In genomic region chr10:124306922-124307371, GRCh38 we compare ENCODE assay signal across 13 cellular contexts.
DNase-seq lines count a peak whose midpoint lies in the region; ATAC-seq and TF ChIP-seq lines count a peak whose summit lies in the region.
"Had no signal": no experiment of that assay in that cellular context is flagged by ENCODE, and none has a peak within 500 bp of the region (broad histone marks: within the 10 kb centered on the region; RNA-seq: fewer than 3 reads in every experiment).

No MANE protein-coding gene starts in this region.

- ATAC-seq in left ventricle myocardium superior (peak; percentile 65), natural killer cell (no peak)
- ATAC-seq: activated T-cell treated with anti-CD3 and anti-CD28 coated beads, Interleukin-2, amount 50 U/mL, for 4 hours; naive thymus-derived CD8-positive, alpha-beta T cell; stimulated activated naive CD8-positive, alpha-beta T cell treated with anti-CD3 and anti-CD28 coated beads, Interleukin-15, amount 100 ng/mL, for 72 hours had no signal

- H3K4me3 Mint-ChIP-seq in natural killer cell: no peak overlapping the region
- H3K4me3 Mint-ChIP-seq: activated T-cell treated with anti-CD3 and anti-CD28 coated beads, Interleukin-2, amount 50 U/mL, for 4 hours; naive thymus-derived CD8-positive, alpha-beta T cell; stimulated activated naive CD8-positive, alpha-beta T cell treated with anti-CD3 and anti-CD28 coated beads, Interleukin-15, amount 100 ng/mL, for 72 hours had no signal

- H3K27ac ChIP-seq in HL-60 (replicated peaks): no peak overlapping the region
- H3K27ac ChIP-seq: KMS-11 had no signal

- H3K27me3 ChIP-seq in HL-60 (ENCODE audit: insufficient read depth, poor library complexity, severe bottlenecking): no peaks in the 10 kb centered on the region

- DNase-seq in HL-60 (ENCODE audit: low read depth in 1 of 2, low spot score in 1 of 2): peak; percentile 45 to 66
- DNase-seq in RPMI7951 (ENCODE audit: low read depth): peak; percentile 69
- DNase-seq in left ventricle myocardium superior: no peak
- peak; percentile 98 for DNase-seq in renal cortical epithelial cell (ENCODE audit: low read depth)
- DNase-seq in DMS153 treated with DMSO at 0.1 percent for 48 hours (lab: John Stamatoyannopoulos, UW; ENCODE audit: unreplicated experiment): no peak
- DNase-seq in NCI-H510A (lab: John Stamatoyannopoulos, UW): no peak
- no peak for DNase-seq in natural killer cell
- DNase-seq: activated T-cell treated with anti-CD3 and anti-CD28 coated beads, Interleukin-2, amount 50 U/mL, for 4 hours; Calu3; naive thymus-derived CD8-positive, alpha-beta T cell; NCI-H2171; stimulated activated naive CD8-positive, alpha-beta T cell treated with anti-CD3 and anti-CD28 coated beads, Interleukin-15, amount 100 ng/mL, for 72 hours had no signal

- intact Hi-C loops in left ventricle myocardium superior (cut with micrococcal nuclease) (no loop called here), natural killer cell (cut with micrococcal nuclease) (no loop called here)

- TF ChIP-seq CTCF in HL-60 (IDR thresholded peaks at IDR 0.05; ENCODE audit: insufficient read depth, low read length): no peak
- TF ChIP-seq CTCF in natural killer cell (IDR thresholded peaks at IDR 0.05): no peak

- no peaks in the 10 kb centered on the region for H3K9me3 Mint-ChIP-seq in natural killer cell
- H3K9me3 Mint-ChIP-seq: activated T-cell treated with anti-CD3 and anti-CD28 coated beads, Interleukin-2, amount 50 U/mL, for 4 hours; naive thymus-derived CD8-positive, alpha-beta T cell; stimulated activated naive CD8-positive, alpha-beta T cell treated with anti-CD3 and anti-CD28 coated beads, Interleukin-15, amount 100 ng/mL, for 72 hours had no signal

- no peaks in the 10 kb centered on the region for H3K27me3 Mint-ChIP-seq in natural killer cell (ENCODE audit: low read depth in 2 of 2)
- H3K27me3 Mint-ChIP-seq: stimulated activated naive CD8-positive, alpha-beta T cell treated with anti-CD3 and anti-CD28 coated beads, Interleukin-15, amount 100 ng/mL, for 72 hours had no signal

- no peak overlapping the region for H3K27ac Mint-ChIP-seq in natural killer cell
- H3K27ac Mint-ChIP-seq: naive thymus-derived CD8-positive, alpha-beta T cell; stimulated activated naive CD8-positive, alpha-beta T cell treated with anti-CD3 and anti-CD28 coated beads, Interleukin-15, amount 100 ng/mL, for 72 hours had no signal

- H3K36me3 Mint-ChIP-seq in natural killer cell: no peaks in the 10 kb centered on the region
- H3K36me3 Mint-ChIP-seq: naive thymus-derived CD8-positive, alpha-beta T cell had no signal

- H3K4me3 ChIP-seq in HL-60 (replicated peaks; ENCODE audit: insufficient read depth, low read length): no peak overlapping the region

- no peaks in the 10 kb centered on the region for H3K4me1 Mint-ChIP-seq in natural killer cell
- H3K4me1 Mint-ChIP-seq: stimulated activated naive CD8-positive, alpha-beta T cell treated with anti-CD3 and anti-CD28 coated beads, Interleukin-15, amount 100 ng/mL, for 72 hours had no signal

Comparison
In these comparisons a context has a peak if more than half of its experiments do, and no peak if none do; other contexts are left out.
1. DNase-seq: peak in HL-60 (2 of 2), RPMI7951 (single experiment) and renal cortical epithelial cell (single experiment); none in left ventricle myocardium superior (single experiment), DMS153 treated with DMSO at 0.1 percent for 48 hours (single experiment), NCI-H510A (single experiment) and natural killer cell (single experiment).